In genomic region chr7:12601302-12601869, GRCh38 we compare ENCODE assay signal across 15 cellular contexts. TPM values are rescaled to one million over a fixed set of nuclear protein-coding genes. Genes with fewer than 3 reads are reported as not detected.
A peak's percentile ranks its signal among the peaks of the same experiment; 100 is the strongest.
DNase-seq lines count a peak whose midpoint lies in the region; ATAC-seq lines count a peak whose summit lies in the region.
"Had no signal": no experiment of that assay in that cellular context is flagged by ENCODE, and none has a peak within 500 bp of the region (broad histone marks: within the 10 kb centered on the region; RNA-seq: fewer than 3 reads in every experiment).

No MANE protein-coding gene starts in this region.

- peaks cover 14% of the 10 kb centered on the region for H3K9me3 Mint-ChIP-seq in activated T-helper 17 cell treated with anti-CD3 and anti-CD28 coated beads, Interleukin-2, amount 50 U/mL, for 72 hours

- no peaks in the 10 kb centered on the region for H3K36me3 Mint-ChIP-seq in activated T-helper 17 cell treated with anti-CD3 and anti-CD28 coated beads, Interleukin-2, amount 50 U/mL, for 72 hours (ENCODE audit: low read depth)

- H3K27ac Mint-ChIP-seq in activated T-helper 17 cell treated with anti-CD3 and anti-CD28 coated beads, Interleukin-2, amount 50 U/mL, for 72 hours: no peak overlapping the region
- H3K27ac Mint-ChIP-seq: activated B cell treated with CpG ODN at 0.5 μM for 24 hours; IgD-negative memory B cell; immature natural killer cell; stimulated activated naive CD8-positive, alpha-beta T cell treated with anti-CD3 and anti-CD28 coated beads, Interleukin-15, Interleukin-2, amounts not matched to agents 100 ng/mL and 50 ng/mL, for 24 hours had no signal

- peak; percentile 97 for ATAC-seq in GM18868 (IDR thresholded peaks at IDR 0.05; ENCODE audit: unreplicated experiment)
- ATAC-seq in GM21526 (IDR thresholded peaks at IDR 0.05; ENCODE audit: low FRiP score, unreplicated experiment): peak; percentile 98
- peak; percentile 94 for ATAC-seq in HG03060 (IDR thresholded peaks at IDR 0.05; ENCODE audit: low read depth, unreplicated experiment)
- ATAC-seq in activated T-helper 17 cell treated with anti-CD3 and anti-CD28 coated beads, Interleukin-2, amount 50 U/mL, for 72 hours (replicated peaks): peak; percentile 24

- no peak for DNase-seq in NCI-H2107 treated with DMSO at 0.1 percent for 48 hours (lab: John Stamatoyannopoulos, UW; ENCODE audit: unreplicated experiment)
- no peak for DNase-seq in SHP77 (lab: John Stamatoyannopoulos, UW)
- DNase-seq in DMS 273 (lab: John Stamatoyannopoulos, UW; ENCODE audit: unreplicated experiment): no peak
- DNase-seq in stimulated activated naive CD4-positive, alpha-beta T cell (lab: John Stamatoyannopoulos, UW): no peak
- DNase-seq: activated B cell treated with CpG ODN at 0.5 μM for 24 hours; C1 segment of cervical spinal cord; immature natural killer cell; NCI-H748 treated with DMSO at 0.1 percent for 48 hours; stimulated activated CD4-positive, alpha-beta T cell treated with anti-CD3 and anti-CD28 coated beads, Interleukin-2, amount 100 ng/mL, for 48 hours had no signal

- H3K4me3 Mint-ChIP-seq in activated T-helper 17 cell treated with anti-CD3 and anti-CD28 coated beads, Interleukin-2, amount 50 U/mL, for 72 hours: no peak overlapping the region
- H3K4me3 Mint-ChIP-seq: activated B cell treated with CpG ODN at 0.5 μM for 24 hours; IgD-negative memory B cell; immature natural killer cell; stimulated activated naive CD8-positive, alpha-beta T cell treated with anti-CD3 and anti-CD28 coated beads, Interleukin-15, Interleukin-2, amounts not matched to agents 100 ng/mL and 50 ng/mL, for 24 hours had no signal

- peaks cover 10% of the 10 kb centered on the region for H3K27me3 Mint-ChIP-seq in activated T-helper 17 cell treated with anti-CD3 and anti-CD28 coated beads, Interleukin-2, amount 50 U/mL, for 72 hours
- H3K27me3 Mint-ChIP-seq: activated B cell treated with CpG ODN at 0.5 μM for 24 hours, IgD-negative memory B cell had no signal

- H3K4me1 Mint-ChIP-seq in activated T-helper 17 cell treated with anti-CD3 and anti-CD28 coated beads, Interleukin-2, amount 50 U/mL, for 72 hours: no peaks in the 10 kb centered on the region
- H3K4me1 Mint-ChIP-seq: activated B cell treated with CpG ODN at 0.5 μM for 24 hours, IgD-negative memory B cell, immature natural killer cell had no signal

RNA-seq across cellular contexts. Expression of gene SCIN, which starts 30.9 kb away (rescaled TPM):
- under 1 TPM; 0.17 to 0.29 TPM for total RNA-seq in activated T-helper 17 cell treated with anti-CD3 and anti-CD28 coated beads, Interleukin-2, amount 50 U/mL, for 72 hours
- total RNA-seq: activated B cell treated with CpG ODN at 0.5 μM for 24 hours had no signal

Comparison
In these comparisons a context has a peak if more than half of its experiments do, and no peak if none do; other contexts are left out.
1. ATAC-seq: peak in every context shown above with its lines; median percentile 98 in GM21526; 97 in GM18868; 94 in HG03060; 24 in activated T-helper 17 cell treated with anti-CD3 and anti-CD28 coated beads, Interleukin-2, amount 50 U/mL, for 72 hours.